Comparison of ENCODE assay signal across 19 cellular contexts in the genomic region with DNA sequence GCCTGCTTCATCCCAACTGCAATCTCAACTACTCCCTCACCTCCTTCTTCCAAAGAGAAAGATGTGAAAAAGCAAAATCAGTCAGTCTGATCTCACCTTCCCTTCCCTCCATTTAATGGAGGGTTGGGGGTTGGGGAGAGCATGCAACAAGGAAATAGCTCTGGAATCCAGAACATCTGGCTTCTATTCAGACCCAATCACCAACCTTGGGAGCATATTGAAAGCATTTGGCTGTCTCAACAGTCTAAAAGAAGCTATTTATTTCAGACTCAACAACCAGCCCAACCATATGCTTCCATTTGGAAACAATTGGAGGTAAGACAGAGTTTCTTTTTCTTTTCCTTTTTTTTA.
DNase-seq lines count a peak whose midpoint lies in the region; ATAC-seq and TF ChIP-seq lines count a peak whose summit lies in the region.
"Had no signal": no experiment of that assay in that cellular context is flagged by ENCODE, and none has a peak within 500 bp of the region (broad histone marks: within the 10 kb centered on the region; RNA-seq: fewer than 3 reads in every experiment).

No MANE protein-coding gene starts in this region.

- H3K56ac ChIP-seq in IMR-90 (ENCODE audit: extremely low read depth, insufficient read depth, low read length): no peak overlapping the region

- no peak overlapping the region for H3K23ac ChIP-seq in IMR-90 (ENCODE audit: low read depth, low read length)

- DNase-seq in BJ (ENCODE audit: low read depth): peak; percentile 58
- DNase-seq in IMR-90: no peak
- no peak for DNase-seq in epithelial cell of prostate (ENCODE audit: low read depth, low spot score)
- DNase-seq in nephron progenitor cell: no peak
- DNase-seq in COR-L47 (lab: John Stamatoyannopoulos, UW): no peak
- no peak for DNase-seq in MCF 10A (ENCODE audit: unreplicated experiment)
- DNase-seq in globus pallidus (ENCODE audit: low spot score): no peak
- DNase-seq: activated CD8-positive, alpha-beta memory T cell treated with anti-CD3 and anti-CD28 coated beads, Interleukin-2, amount 50 U/mL, for 48 hours; hippocampal formation; lower lobe of right lung; NCI-H1930; occipital lobe had no signal

- no peak overlapping the region for H2BK5ac ChIP-seq in IMR-90 (ENCODE audit: low read depth, low read length, poor library complexity, severe bottlenecking)

- no peak overlapping the region for H2BK20ac ChIP-seq in IMR-90 (ENCODE audit: low read depth, low read length)

- no peak overlapping the region for H3K14ac ChIP-seq in IMR-90 (replicated peaks; ENCODE audit: low read depth, low read length)

- no peaks in the 10 kb centered on the region for H4K20me1 ChIP-seq in IMR-90 (ENCODE audit: insufficient read depth, low read length)

- no peak for TF ChIP-seq POLR2A in IMR-90 (IDR thresholded peaks at IDR 0.05; ENCODE audit: low read depth, low read length)

- H3K27me3 ChIP-seq in BJ (ENCODE audit: control insufficient read depth, insufficient read depth, low read length) (peaks cover 7% of the 10 kb centered on the region), IMR-90 (ENCODE audit: control insufficient read depth, insufficient read depth, low read length) (peaks cover 11% of the 10 kb centered on the region)

- dilution Hi-C loops in IMR-90 (cut with HindIII; ENCODE audit: low sequenced_read_pairs, unreplicated experiment): no loop called here

- no peak for TF ChIP-seq RAD21 in IMR-90 (IDR thresholded peaks at IDR 0.05; ENCODE audit: low read length)

- POLR2A ChIA-PET in BJ (lab: Charles Lee): no interaction called here
- POLR2A ChIA-PET in IMR-90 (lab: Charles Lee; ENCODE audit: unreplicated experiment): no interaction called here
- POLR2A ChIA-PET in MCF 10A (lab: Yijun Ruan, JAX): interaction anchor here (0.6 kb wide), 1 partner anchor 536 kb away, joined by 3 read pairs; no protein-coding TSS in a partner anchor

- intact Hi-C loops in IMR-90 (cut with micrococcal nuclease): no loop called here
- intact Hi-C loops in MCF 10A (cut with micrococcal nuclease): no loop called here

- H3K4me3 Mint-ChIP-seq in nephron progenitor cell (no peak overlapping the region), MCF 10A (ENCODE audit: unreplicated experiment) (no peak overlapping the region)
- H3K4me3 Mint-ChIP-seq: activated naive CD8-positive, alpha-beta T cell; central memory CD8-positive, alpha-beta T cell had no signal

- H3K27ac ChIP-seq in IMR-90 (ENCODE audit: insufficient read depth, low read length) (peak overlapping the region; percentile 15; the same call in 1 of the 2 replicates), epithelial cell of prostate (peak overlapping the region; percentile 34)
- H3K27ac ChIP-seq: C4-2B, HL-60, lower lobe of right lung had no signal

- H4K8ac ChIP-seq in IMR-90 (ENCODE audit: low read depth in 2 of 2, low read length in 2 of 2): no peak overlapping the region

- H3K18ac ChIP-seq in IMR-90 (ENCODE audit: low read depth, low read length): no peak overlapping the region; the same call in 1 of the 2 replicates

- no peak overlapping the region for H3K9ac ChIP-seq in IMR-90 (ENCODE audit: low read depth, low read length)

- H3K36me3 Mint-ChIP-seq in nephron progenitor cell (ENCODE audit: low read depth) (peaks cover 8% of the 10 kb centered on the region), MCF 10A (ENCODE audit: insufficient read depth, unreplicated experiment) (peaks cover 5% of the 10 kb centered on the region)
- H3K36me3 Mint-ChIP-seq: activated naive CD8-positive, alpha-beta T cell had no signal

- H3K4me1 Mint-ChIP-seq in nephron progenitor cell (peaks cover 30% of the 10 kb centered on the region), MCF 10A (ENCODE audit: insufficient read depth, unreplicated experiment) (no peaks in the 10 kb centered on the region)
- H3K4me1 Mint-ChIP-seq: central memory CD8-positive, alpha-beta T cell had no signal

- H2AFZ ChIP-seq in IMR-90 (replicated peaks; ENCODE audit: low read length, poor library complexity): peak overlapping the region; percentile 14

- H4K5ac ChIP-seq in IMR-90 (ENCODE audit: low read depth, low read length): no peak overlapping the region; the same call in 1 of the 2 replicates

- TF ChIP-seq CTCF in BJ (IDR thresholded peaks at IDR 0.05; ENCODE audit: insufficient read depth, low read depth, low read length) (no peak), IMR-90 (conservative IDR thresholded peaks at IDR 0.05; ENCODE audit: low read depth, low read length) (no peak), nephron progenitor cell (IDR thresholded peaks at IDR 0.05) (no peak), MCF 10A (IDR thresholded peaks at IDR 0.05; ENCODE audit: unreplicated experiment) (no peak)

- H3K9me3 ChIP-seq in IMR-90 (ENCODE audit: control insufficient read depth, insufficient read depth, low read length): no peaks in the 10 kb centered on the region
- H3K9me3 ChIP-seq: lower lobe of right lung had no signal

- H3K27ac Mint-ChIP-seq in nephron progenitor cell (peak overlapping the region; percentile 89), MCF 10A (ENCODE audit: low read depth, unreplicated experiment) (no peak overlapping the region)
- H3K27ac Mint-ChIP-seq: activated naive CD8-positive, alpha-beta T cell had no signal

- in situ Hi-C loops in IMR-90 (cut with MboI; ENCODE audit: low sequenced_read_pairs): loop anchor here (25.0 kb wide), 1 partner anchor 1212 kb away; no protein-coding TSS in a partner anchor

- H2BK120ac ChIP-seq in IMR-90 (ENCODE audit: low read depth, low read length): no peak overlapping the region

- no peaks in the 10 kb centered on the region for H3K79me1 ChIP-seq in IMR-90 (ENCODE audit: low read depth in 1 of 2, low read length in 2 of 2)

- no peak overlapping the region for H3K4ac ChIP-seq in IMR-90 (ENCODE audit: low read depth, low read length)

- no peaks in the 10 kb centered on the region; the same call in 1 of the 2 replicates for H3K4me1 ChIP-seq in IMR-90 (ENCODE audit: control insufficient read depth, insufficient read depth, low read length)
- H3K4me1 ChIP-seq: lower lobe of right lung had no signal

- H3K36me3 ChIP-seq in BJ (ENCODE audit: control insufficient read depth, insufficient read depth, low read length) (no peaks in the 10 kb centered on the region), IMR-90 (ENCODE audit: control insufficient read depth, insufficient read depth, low read length) (no peaks in the 10 kb centered on the region)
- H3K36me3 ChIP-seq: lower lobe of right lung had no signal

- H3K4me2 ChIP-seq in IMR-90 (ENCODE audit: low read depth, low read length): no peak overlapping the region; the same call in 1 of the 2 replicates

- no peak overlapping the region for H2AK9ac ChIP-seq in IMR-90 (replicated peaks; ENCODE audit: low read depth, low read length, poor library complexity)

- no peaks in the 10 kb centered on the region for H3K9me1 ChIP-seq in IMR-90 (ENCODE audit: insufficient read depth, low read length)

- CTCF ChIA-PET in BJ (lab: Yijun Ruan, JAX): interaction anchor here (0.6 to 1.4 kb wide), 2 partner anchors 32 to 1210 kb away, joined by 3 to 4 read pairs; no protein-coding TSS in a partner anchor
- CTCF ChIA-PET in IMR-90 (lab: Yijun Ruan, JAX): interaction anchor here (0.6 kb wide), 1 partner anchor 574 kb away, joined by 4 read pairs; no protein-coding TSS in a partner anchor
- CTCF ChIA-PET in MCF 10A (lab: Yijun Ruan, JAX): interaction anchor here (0.9 kb wide), 1 partner anchor 10 kb away, joined by 3 read pairs; no protein-coding TSS in a partner anchor

- no peak overlapping the region for H3K4me3 ChIP-seq in BJ (ENCODE audit: low read depth, low read length)
- no peak overlapping the region for H3K4me3 ChIP-seq in IMR-90 (ENCODE audit: insufficient read depth, low read depth, low read length)
- H3K4me3 ChIP-seq: lower lobe of right lung, skin epidermis had no signal

- no peak overlapping the region for H4K91ac ChIP-seq in IMR-90 (ENCODE audit: insufficient read depth, low read depth, low read length)

- H3K9me3 Mint-ChIP-seq in nephron progenitor cell (peaks cover 31% of the 10 kb centered on the region), MCF 10A (ENCODE audit: unreplicated experiment) (peaks cover 12% of the 10 kb centered on the region)
- H3K9me3 Mint-ChIP-seq: central memory CD8-positive, alpha-beta T cell had no signal

- peaks cover 22% of the 10 kb centered on the region for H3K27me3 Mint-ChIP-seq in nephron progenitor cell (ENCODE audit: low read depth, poor library complexity)
- H3K27me3 Mint-ChIP-seq in MCF 10A (ENCODE audit: insufficient read depth, unreplicated experiment): peaks cover 11% of the 10 kb centered on the region

- ATAC-seq in IMR-90 (ENCODE audit: low read depth) (peak; percentile 77), HG02973 (IDR thresholded peaks at IDR 0.05; ENCODE audit: unreplicated experiment) (no peak)
- ATAC-seq: HCT116 had no signal

- BruUV-seq in IMR-90 (replicated peaks; lab: Mats Ljungman, UMichigan) (no TSS peak), MCF 10A (replicated peaks; lab: Mats Ljungman, UMichigan) (no TSS peak)

- H2BK15ac ChIP-seq in IMR-90 (ENCODE audit: low read depth, low read length): no peak overlapping the region

- H2AK5ac ChIP-seq in IMR-90 (ENCODE audit: low read depth, low read length): no peak overlapping the region

TF ChIP-seq in IMR-90, 13 proteins besides CTCF, POLR2A, EP300 and RAD21:
- TF ChIP-seq FOS (IDR thresholded peaks at IDR 0.05; ENCODE audit: low read depth, low read length) (no peak), MAFK (IDR thresholded peaks at IDR 0.05; ENCODE audit: low read depth, low read length) (no peak), RCOR1 (IDR thresholded peaks at IDR 0.05; ENCODE audit: insufficient replicate concordance, low read length) (no peak)
TF ChIP-seq in IMR-90: peak in this region for 0.
